In the genomic region with DNA sequence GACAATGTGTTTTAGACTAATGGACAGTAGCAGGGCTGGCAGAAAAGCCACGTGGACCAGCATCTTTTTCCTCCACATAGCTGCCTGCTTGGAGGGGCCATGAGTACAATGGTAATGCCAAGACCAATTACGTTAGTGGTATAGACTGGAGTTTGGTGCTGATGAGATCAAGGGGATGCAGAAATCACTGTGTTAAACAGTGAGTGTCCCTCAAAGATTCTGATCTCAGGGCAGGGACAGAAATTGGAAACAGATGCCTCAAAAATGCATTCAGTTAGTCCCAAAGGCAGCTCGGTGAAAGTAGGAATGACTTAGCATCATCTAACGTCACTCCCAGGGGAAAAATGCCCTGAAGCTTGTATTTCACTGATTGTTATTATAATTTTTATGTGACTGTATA, we compare ENCODE assay signal across 1 cellular context.
TF ChIP-seq lines count a peak whose summit lies in the region.

No MANE protein-coding gene starts in this region.

TF ChIP-seq in GM23338, 12 proteins besides CTCF, POLR2A, EP300 and RAD21 (continued from another document):
- TF ChIP-seq, protein P1, sequence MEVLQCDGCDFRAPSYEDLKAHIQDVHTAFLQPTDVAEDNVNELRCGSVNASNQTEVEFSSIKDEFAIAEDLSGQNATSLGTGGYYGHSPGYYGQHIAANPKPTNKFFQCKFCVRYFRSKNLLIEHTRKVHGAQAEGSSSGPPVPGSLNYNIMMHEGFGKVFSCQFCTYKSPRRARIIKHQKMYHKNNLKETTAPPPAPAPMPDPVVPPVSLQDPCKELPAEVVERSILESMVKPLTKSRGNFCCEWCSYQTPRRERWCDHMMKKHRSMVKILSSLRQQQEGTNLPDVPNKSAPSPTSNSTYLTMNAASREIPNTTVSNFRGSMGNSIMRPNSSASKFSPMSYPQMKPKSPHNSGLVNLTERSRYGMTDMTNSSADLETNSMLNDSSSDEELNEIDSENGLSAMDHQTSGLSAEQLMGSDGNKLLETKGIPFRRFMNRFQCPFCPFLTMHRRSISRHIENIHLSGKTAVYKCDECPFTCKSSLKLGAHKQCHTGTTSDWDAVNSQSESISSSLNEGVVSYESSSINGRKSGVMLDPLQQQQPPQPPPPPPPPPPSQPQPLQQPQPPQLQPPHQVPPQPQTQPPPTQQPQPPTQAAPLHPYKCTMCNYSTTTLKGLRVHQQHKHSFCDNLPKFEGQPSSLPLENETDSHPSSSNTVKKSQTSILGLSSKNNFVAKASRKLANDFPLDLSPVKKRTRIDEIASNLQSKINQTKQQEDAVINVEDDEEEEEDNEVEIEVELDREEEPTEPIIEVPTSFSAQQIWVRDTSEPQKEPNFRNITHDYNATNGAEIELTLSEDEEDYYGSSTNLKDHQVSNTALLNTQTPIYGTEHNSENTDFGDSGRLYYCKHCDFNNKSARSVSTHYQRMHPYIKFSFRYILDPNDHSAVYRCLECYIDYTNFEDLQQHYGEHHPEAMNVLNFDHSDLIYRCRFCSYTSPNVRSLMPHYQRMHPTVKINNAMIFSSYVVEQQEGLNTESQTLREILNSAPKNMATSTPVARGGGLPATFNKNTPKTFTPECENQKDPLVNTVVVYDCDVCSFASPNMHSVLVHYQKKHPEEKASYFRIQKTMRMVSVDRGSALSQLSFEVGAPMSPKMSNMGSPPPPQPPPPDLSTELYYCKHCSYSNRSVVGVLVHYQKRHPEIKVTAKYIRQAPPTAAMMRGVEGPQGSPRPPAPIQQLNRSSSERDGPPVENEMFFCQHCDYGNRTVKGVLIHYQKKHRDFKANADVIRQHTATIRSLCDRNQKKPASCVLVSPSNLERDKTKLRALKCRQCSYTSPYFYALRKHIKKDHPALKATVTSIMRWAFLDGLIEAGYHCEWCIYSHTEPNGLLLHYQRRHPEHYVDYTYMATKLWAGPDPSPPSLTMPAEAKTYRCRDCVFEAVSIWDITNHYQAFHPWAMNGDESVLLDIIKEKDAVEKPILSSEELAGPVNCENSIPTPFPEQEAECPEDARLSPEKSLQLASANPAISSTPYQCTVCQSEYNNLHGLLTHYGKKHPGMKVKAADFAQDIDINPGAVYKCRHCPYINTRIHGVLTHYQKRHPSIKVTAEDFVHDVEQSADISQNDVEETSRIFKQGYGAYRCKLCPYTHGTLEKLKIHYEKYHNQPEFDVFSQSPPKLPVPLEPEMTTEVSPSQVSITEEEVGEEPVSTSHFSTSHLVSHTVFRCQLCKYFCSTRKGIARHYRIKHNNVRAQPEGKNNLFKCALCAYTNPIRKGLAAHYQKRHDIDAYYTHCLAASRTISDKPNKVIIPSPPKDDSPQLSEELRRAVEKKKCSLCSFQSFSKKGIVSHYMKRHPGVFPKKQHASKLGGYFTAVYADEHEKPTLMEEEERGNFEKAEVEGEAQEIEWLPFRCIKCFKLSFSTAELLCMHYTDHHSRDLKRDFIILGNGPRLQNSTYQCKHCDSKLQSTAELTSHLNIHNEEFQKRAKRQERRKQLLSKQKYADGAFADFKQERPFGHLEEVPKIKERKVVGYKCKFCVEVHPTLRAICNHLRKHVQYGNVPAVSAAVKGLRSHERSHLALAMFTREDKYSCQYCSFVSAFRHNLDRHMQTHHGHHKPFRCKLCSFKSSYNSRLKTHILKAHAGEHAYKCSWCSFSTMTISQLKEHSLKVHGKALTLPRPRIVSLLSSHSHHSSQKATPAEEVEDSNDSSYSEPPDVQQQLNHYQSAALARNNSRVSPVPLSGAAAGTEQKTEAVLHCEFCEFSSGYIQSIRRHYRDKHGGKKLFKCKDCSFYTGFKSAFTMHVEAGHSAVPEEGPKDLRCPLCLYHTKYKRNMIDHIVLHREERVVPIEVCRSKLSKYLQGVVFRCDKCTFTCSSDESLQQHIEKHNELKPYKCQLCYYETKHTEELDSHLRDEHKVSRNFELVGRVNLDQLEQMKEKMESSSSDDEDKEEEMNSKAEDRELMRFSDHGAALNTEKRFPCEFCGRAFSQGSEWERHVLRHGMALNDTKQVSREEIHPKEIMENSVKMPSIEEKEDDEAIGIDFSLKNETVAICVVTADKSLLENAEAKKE (CRISPR knock-in tag; IDR thresholded peaks at IDR 0.05) = no peak
- TF ChIP-seq ZNF331 (CRISPR knock-in tag; IDR thresholded peaks at IDR 0.05; ENCODE audit: low read depth) (no peak), EZH2phosphoT487 (IDR thresholded peaks at IDR 0.05; ENCODE audit: unreplicated experiment) (no peak), STAT1 (IDR thresholded peaks at IDR 0.05; ENCODE audit: unreplicated experiment) (no peak), ZNF114 (CRISPR knock-in tag; IDR thresholded peaks at IDR 0.05) (no peak), POLR2AphosphoS5 (IDR thresholded peaks at IDR 0.05; ENCODE audit: low read depth) (no peak)
